23 cellular contexts compared by ENCODE assay signal in genomic region chr5:111299831-111300432, GRCh38.
DNase-seq lines count a peak whose midpoint lies in the region; ATAC-seq and TF ChIP-seq lines count a peak whose summit lies in the region.
"Had no signal": no experiment of that assay in that cellular context is flagged by ENCODE, and none has a peak within 500 bp of the region (broad histone marks: within the 10 kb centered on the region; RNA-seq: fewer than 3 reads in every experiment).

No MANE protein-coding gene starts in this region.

- peak; percentile 63 for ATAC-seq in GM21528 (IDR thresholded peaks at IDR 0.05; ENCODE audit: low FRiP score, unreplicated experiment)
- no peak for ATAC-seq in HG03108 (IDR thresholded peaks at IDR 0.05; ENCODE audit: unreplicated experiment)
- no peak for ATAC-seq in GM19455 (IDR thresholded peaks at IDR 0.05; ENCODE audit: unreplicated experiment)
- no peak for ATAC-seq in naive thymus-derived CD8-positive, alpha-beta T cell
- ATAC-seq: GM23338, heart right ventricle, lower lobe of right lung had no signal

- peaks cover 35 to 57% (median 55%) of the 10 kb centered on the region in 3 donors for H3K4me1 Mint-ChIP-seq in CD8-positive, alpha-beta memory T cell
- H3K4me1 Mint-ChIP-seq in activated naive CD8-positive, alpha-beta T cell treated with anti-CD3 and anti-CD28 coated beads for 36 hours = peaks cover 46% of the 10 kb centered on the region
- H3K4me1 Mint-ChIP-seq in naive thymus-derived CD8-positive, alpha-beta T cell = peaks cover 10 to 33% (median 20%) of the 10 kb centered on the region in 4 donors
- H3K4me1 Mint-ChIP-seq: GM23338 had no signal

- no peaks in the 10 kb centered on the region for H3K27me3 ChIP-seq in CD8-positive, alpha-beta memory T cell (ENCODE audit: insufficient read depth, low read length, poor library complexity, severe bottlenecking)
- H3K27me3 ChIP-seq: cardiac muscle cell, heart right ventricle, stomach had no signal

- H3K4me3 ChIP-seq in CD8-positive, alpha-beta memory T cell (ENCODE audit: low read length) = no peak overlapping the region
- no peak overlapping the region for H3K4me3 ChIP-seq in GM12865 (ENCODE audit: low read depth, low read length)
- H3K4me3 ChIP-seq: cardiac muscle cell, GM23338, heart right ventricle, K562, lower lobe of right lung, stomach had no signal

- TF ChIP-seq CTCF in GM12865 (IDR thresholded peaks at IDR 0.05; ENCODE audit: insufficient read depth, low read depth, low read length, missing control alignments) = no peak

- peak overlapping the region in 4 of 8 donors; percentile 15 to 84 (median 34) for H3K27ac Mint-ChIP-seq in CD8-positive, alpha-beta memory T cell
- peak overlapping the region; percentile 94 for H3K27ac Mint-ChIP-seq in activated naive CD8-positive, alpha-beta T cell treated with anti-CD3 and anti-CD28 coated beads for 36 hours
- peak overlapping the region in 2 of 10 donors; percentile 25 to 48 for H3K27ac Mint-ChIP-seq in naive thymus-derived CD8-positive, alpha-beta T cell
- H3K27ac Mint-ChIP-seq: GM23338 had no signal

- H3K27ac ChIP-seq in CD8-positive, alpha-beta memory T cell (ENCODE audit: low read depth, low read length) = no peak overlapping the region
- H3K27ac ChIP-seq: cardiac muscle cell, heart right ventricle, lower lobe of right lung, stomach had no signal

- peaks cover 10% of the 10 kb centered on the region for H3K9me3 ChIP-seq in CD8-positive, alpha-beta memory T cell (ENCODE audit: low read length)
- H3K9me3 ChIP-seq: heart right ventricle, lower lobe of right lung, stomach had no signal

- H3K36me3 Mint-ChIP-seq in CD8-positive, alpha-beta memory T cell = peaks cover 17 to 28% (median 24%) of the 10 kb centered on the region in 3 donors
- H3K36me3 Mint-ChIP-seq in activated naive CD8-positive, alpha-beta T cell treated with anti-CD3 and anti-CD28 coated beads for 36 hours = peaks cover 39% of the 10 kb centered on the region
- peaks cover 21 to 34% (median 30%) of the 10 kb centered on the region in 3 donors for H3K36me3 Mint-ChIP-seq in naive thymus-derived CD8-positive, alpha-beta T cell

- CTCF ChIA-PET in CD8-positive, alpha-beta memory T cell (lab: Charles Lee) = no interaction called here

- peaks cover 4% of the 10 kb centered on the region for H3K4me1 ChIP-seq in CD8-positive, alpha-beta memory T cell (ENCODE audit: insufficient read depth, low read length)
- H3K4me1 ChIP-seq: heart right ventricle, lower lobe of right lung, stomach had no signal

- H3K27me3 Mint-ChIP-seq in CD8-positive, alpha-beta memory T cell = no peaks in the 10 kb centered on the region
- H3K27me3 Mint-ChIP-seq in activated naive CD8-positive, alpha-beta T cell treated with anti-CD3 and anti-CD28 coated beads for 36 hours = no peaks in the 10 kb centered on the region
- no peaks in the 10 kb centered on the region for H3K27me3 Mint-ChIP-seq in naive thymus-derived CD8-positive, alpha-beta T cell
- H3K27me3 Mint-ChIP-seq: CD4-positive, CD25-positive, alpha-beta regulatory T cell had no signal

- DNase-seq in CD8-positive, alpha-beta memory T cell = no peak
- DNase-seq in GM12865 (ENCODE audit: low read depth) = peak; percentile 37
- DNase-seq in activated naive CD8-positive, alpha-beta T cell treated with anti-CD3 and anti-CD28 coated beads for 36 hours = peak; percentile 8
- no peak for DNase-seq in naive thymus-derived CD8-positive, alpha-beta T cell
- DNase-seq: amygdala; CD4-positive, CD25-positive, alpha-beta regulatory T cell; heart right ventricle; lower lobe of right lung; NCI-H1930; NCI-H2227 treated with DMSO at 0.1 percent for 48 hours; NCI-H774; nucleus accumbens; Right ventricle myocardium superior; small intestine; stimulated activated CD4-positive, alpha-beta T cell treated with anti-CD3 and anti-CD28 coated beads, Interleukin-2, amount 100 ng/mL, for 48 hours; stomach; trophoblast cell had no signal

- no peaks in the 10 kb centered on the region for H3K36me3 ChIP-seq in CD8-positive, alpha-beta memory T cell (ENCODE audit: insufficient read depth, low read length)
- H3K36me3 ChIP-seq: cardiac muscle cell, heart right ventricle, lower lobe of right lung, stomach had no signal

- H3K4me3 Mint-ChIP-seq in CD8-positive, alpha-beta memory T cell = peak overlapping the region in 5 of 7 donors; percentile 9 to 61 (median 29)
- H3K4me3 Mint-ChIP-seq in activated naive CD8-positive, alpha-beta T cell treated with anti-CD3 and anti-CD28 coated beads for 36 hours = peak overlapping the region; percentile 35
- peak overlapping the region in 3 of 10 donors; percentile 18 to 54 (median 22) for H3K4me3 Mint-ChIP-seq in naive thymus-derived CD8-positive, alpha-beta T cell
- H3K4me3 Mint-ChIP-seq: GM23338 had no signal

- peaks cover 0 to 4% (median 4%) of the 10 kb centered on the region in 5 donors for H3K9me3 Mint-ChIP-seq in CD8-positive, alpha-beta memory T cell
- H3K9me3 Mint-ChIP-seq in activated naive CD8-positive, alpha-beta T cell treated with anti-CD3 and anti-CD28 coated beads for 36 hours = peaks cover 18% of the 10 kb centered on the region
- H3K9me3 Mint-ChIP-seq in naive thymus-derived CD8-positive, alpha-beta T cell = peaks cover 0 to 34% (median 11%) of the 10 kb centered on the region in 9 donors

- POLR2A ChIA-PET in CD8-positive, alpha-beta memory T cell (lab: Charles Lee) = no interaction called here
- POLR2A ChIA-PET in naive thymus-derived CD8-positive, alpha-beta T cell (lab: Charles Lee) = no interaction called here

Comparison
In these comparisons a context has a peak if more than half of its experiments do, and no peak if none do; other contexts are left out.
1. DNase-seq: peak in GM12865 (single experiment) and activated naive CD8-positive, alpha-beta T cell treated with anti-CD3 and anti-CD28 coated beads for 36 hours (single experiment); none in CD8-positive, alpha-beta memory T cell (0 of 5) and naive thymus-derived CD8-positive, alpha-beta T cell (0 of 10).